1 cellular context compared by ENCODE assay signal in the genomic region with DNA sequence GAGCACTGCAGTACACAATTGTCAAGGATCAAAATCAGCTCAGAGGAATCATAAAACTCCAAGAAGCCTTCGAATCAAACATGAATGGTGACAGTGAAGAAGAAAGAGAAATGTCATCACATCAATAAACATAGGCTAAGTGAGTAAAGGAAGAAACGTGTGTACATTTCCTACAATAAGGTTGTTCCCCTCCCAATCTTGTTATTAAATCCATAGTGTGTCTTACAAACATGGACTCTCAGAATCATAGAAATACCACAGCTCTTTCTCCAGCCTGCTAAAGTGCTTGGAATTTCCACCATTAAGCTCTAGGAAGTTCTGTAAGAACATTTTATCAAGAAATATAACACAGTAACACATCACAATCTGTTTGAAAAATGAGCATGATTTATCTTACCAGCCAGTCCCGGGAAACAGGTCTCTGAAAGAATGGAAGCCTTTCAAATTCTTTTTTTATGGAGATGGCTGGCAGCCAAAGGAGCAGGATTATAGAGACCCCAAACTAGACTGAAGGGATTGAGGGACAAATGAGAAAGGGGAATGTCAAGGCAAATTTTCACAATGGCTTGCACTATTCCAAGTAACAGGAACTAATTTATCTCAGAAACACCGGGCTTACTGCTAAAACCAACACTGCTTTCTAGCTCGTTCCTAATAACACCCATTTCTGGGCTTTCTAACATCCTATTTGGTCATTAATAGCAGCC.
TF ChIP-seq lines count a peak whose summit lies in the region.

No MANE protein-coding gene starts in this region.

TF ChIP-seq in GM23338, 12 proteins besides CTCF, POLR2A, EP300 and RAD21:
- TF ChIP-seq, protein P1, sequence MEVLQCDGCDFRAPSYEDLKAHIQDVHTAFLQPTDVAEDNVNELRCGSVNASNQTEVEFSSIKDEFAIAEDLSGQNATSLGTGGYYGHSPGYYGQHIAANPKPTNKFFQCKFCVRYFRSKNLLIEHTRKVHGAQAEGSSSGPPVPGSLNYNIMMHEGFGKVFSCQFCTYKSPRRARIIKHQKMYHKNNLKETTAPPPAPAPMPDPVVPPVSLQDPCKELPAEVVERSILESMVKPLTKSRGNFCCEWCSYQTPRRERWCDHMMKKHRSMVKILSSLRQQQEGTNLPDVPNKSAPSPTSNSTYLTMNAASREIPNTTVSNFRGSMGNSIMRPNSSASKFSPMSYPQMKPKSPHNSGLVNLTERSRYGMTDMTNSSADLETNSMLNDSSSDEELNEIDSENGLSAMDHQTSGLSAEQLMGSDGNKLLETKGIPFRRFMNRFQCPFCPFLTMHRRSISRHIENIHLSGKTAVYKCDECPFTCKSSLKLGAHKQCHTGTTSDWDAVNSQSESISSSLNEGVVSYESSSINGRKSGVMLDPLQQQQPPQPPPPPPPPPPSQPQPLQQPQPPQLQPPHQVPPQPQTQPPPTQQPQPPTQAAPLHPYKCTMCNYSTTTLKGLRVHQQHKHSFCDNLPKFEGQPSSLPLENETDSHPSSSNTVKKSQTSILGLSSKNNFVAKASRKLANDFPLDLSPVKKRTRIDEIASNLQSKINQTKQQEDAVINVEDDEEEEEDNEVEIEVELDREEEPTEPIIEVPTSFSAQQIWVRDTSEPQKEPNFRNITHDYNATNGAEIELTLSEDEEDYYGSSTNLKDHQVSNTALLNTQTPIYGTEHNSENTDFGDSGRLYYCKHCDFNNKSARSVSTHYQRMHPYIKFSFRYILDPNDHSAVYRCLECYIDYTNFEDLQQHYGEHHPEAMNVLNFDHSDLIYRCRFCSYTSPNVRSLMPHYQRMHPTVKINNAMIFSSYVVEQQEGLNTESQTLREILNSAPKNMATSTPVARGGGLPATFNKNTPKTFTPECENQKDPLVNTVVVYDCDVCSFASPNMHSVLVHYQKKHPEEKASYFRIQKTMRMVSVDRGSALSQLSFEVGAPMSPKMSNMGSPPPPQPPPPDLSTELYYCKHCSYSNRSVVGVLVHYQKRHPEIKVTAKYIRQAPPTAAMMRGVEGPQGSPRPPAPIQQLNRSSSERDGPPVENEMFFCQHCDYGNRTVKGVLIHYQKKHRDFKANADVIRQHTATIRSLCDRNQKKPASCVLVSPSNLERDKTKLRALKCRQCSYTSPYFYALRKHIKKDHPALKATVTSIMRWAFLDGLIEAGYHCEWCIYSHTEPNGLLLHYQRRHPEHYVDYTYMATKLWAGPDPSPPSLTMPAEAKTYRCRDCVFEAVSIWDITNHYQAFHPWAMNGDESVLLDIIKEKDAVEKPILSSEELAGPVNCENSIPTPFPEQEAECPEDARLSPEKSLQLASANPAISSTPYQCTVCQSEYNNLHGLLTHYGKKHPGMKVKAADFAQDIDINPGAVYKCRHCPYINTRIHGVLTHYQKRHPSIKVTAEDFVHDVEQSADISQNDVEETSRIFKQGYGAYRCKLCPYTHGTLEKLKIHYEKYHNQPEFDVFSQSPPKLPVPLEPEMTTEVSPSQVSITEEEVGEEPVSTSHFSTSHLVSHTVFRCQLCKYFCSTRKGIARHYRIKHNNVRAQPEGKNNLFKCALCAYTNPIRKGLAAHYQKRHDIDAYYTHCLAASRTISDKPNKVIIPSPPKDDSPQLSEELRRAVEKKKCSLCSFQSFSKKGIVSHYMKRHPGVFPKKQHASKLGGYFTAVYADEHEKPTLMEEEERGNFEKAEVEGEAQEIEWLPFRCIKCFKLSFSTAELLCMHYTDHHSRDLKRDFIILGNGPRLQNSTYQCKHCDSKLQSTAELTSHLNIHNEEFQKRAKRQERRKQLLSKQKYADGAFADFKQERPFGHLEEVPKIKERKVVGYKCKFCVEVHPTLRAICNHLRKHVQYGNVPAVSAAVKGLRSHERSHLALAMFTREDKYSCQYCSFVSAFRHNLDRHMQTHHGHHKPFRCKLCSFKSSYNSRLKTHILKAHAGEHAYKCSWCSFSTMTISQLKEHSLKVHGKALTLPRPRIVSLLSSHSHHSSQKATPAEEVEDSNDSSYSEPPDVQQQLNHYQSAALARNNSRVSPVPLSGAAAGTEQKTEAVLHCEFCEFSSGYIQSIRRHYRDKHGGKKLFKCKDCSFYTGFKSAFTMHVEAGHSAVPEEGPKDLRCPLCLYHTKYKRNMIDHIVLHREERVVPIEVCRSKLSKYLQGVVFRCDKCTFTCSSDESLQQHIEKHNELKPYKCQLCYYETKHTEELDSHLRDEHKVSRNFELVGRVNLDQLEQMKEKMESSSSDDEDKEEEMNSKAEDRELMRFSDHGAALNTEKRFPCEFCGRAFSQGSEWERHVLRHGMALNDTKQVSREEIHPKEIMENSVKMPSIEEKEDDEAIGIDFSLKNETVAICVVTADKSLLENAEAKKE (CRISPR knock-in tag; IDR thresholded peaks at IDR 0.05) = no peak
